Comparison of ENCODE assay signal across 1 cellular context in the genomic region with DNA sequence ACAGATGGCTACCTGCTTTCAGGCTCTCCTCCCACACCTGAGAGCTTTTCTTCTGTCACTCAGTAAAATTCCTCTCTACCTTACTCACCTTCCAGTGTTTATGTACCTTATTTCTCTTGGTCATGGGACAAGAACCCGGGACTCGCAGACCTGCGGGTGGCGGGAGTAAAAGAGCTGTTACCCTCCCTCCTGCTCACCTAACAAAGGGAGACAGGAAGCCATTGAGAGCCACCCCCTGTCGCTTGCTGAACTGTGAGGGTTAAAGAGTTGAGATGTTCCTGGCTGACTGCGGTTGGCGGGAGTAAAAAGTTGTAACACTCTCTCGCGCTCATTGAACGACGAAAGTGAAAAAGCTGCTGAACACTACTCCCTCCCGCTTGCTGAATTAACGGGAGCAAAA.
TF ChIP-seq lines count a peak whose summit lies in the region.

No MANE protein-coding gene starts in this region.

TF ChIP-seq in GM23338, 12 proteins besides CTCF, POLR2A, EP300 and RAD21 (continued from another document):
- TF ChIP-seq NANOG (IDR thresholded peaks at IDR 0.05; ENCODE audit: borderline replicate concordance) (no peak), STAT1 (IDR thresholded peaks at IDR 0.05; ENCODE audit: unreplicated experiment) (no peak)
TF ChIP-seq in GM23338: peak in this region for 0.
